20 cellular contexts compared by ENCODE assay signal in genomic region chr21:17866590-17866989, GRCh38. TPM values are rescaled to one million over a fixed set of nuclear protein-coding genes. Genes with fewer than 3 reads are reported as not detected.
DNase-seq lines count a peak whose midpoint lies in the region; ATAC-seq and TF ChIP-seq lines count a peak whose summit lies in the region.
"Had no signal": no experiment of that assay in that cellular context is flagged by ENCODE, and none has a peak within 500 bp of the region (broad histone marks: within the 10 kb centered on the region; RNA-seq: fewer than 3 reads in every experiment).

No MANE protein-coding gene starts in this region.

- no peak overlapping the region for H2BK15ac ChIP-seq in mesendoderm (replicated peaks; ENCODE audit: low read depth)

- H3K4me3 ChIP-seq in cardiac muscle cell (no peak overlapping the region), endodermal cell (ENCODE audit: low read length) (peak overlapping the region; percentile 58), mesendoderm (ENCODE audit: low read length) (no peak overlapping the region)
- H3K4me3 ChIP-seq: A549; BLaER1 treated with 17β-estradiol and CSF1 and Interleukin-3, amounts not matched to agents 10 nM and 100 nM had no signal

- H3K18ac ChIP-seq in mesendoderm (ENCODE audit: low read length) = no peak overlapping the region

- no peak overlapping the region for H3K4ac ChIP-seq in mesendoderm (ENCODE audit: low read depth, low read length)

- no peak overlapping the region for H2BK120ac ChIP-seq in mesendoderm (ENCODE audit: low read depth, low read length)

- no peaks in the 10 kb centered on the region for H3K27me3 ChIP-seq in cardiac muscle cell
- H3K27me3 ChIP-seq in endodermal cell (ENCODE audit: control insufficient read depth, insufficient read depth, low read length, poor library complexity, severe bottlenecking) = no peaks in the 10 kb centered on the region
- no peaks in the 10 kb centered on the region for H3K27me3 ChIP-seq in mesendoderm (ENCODE audit: insufficient read depth, low read length, poor library complexity)
- H3K27me3 ChIP-seq: BLaER1 treated with 17β-estradiol and CSF1 and Interleukin-3, amounts not matched to agents 10 nM and 100 nM had no signal

- no peak for TF ChIP-seq CTCF in cardiac muscle cell (IDR thresholded peaks at IDR 0.05; ENCODE audit: low read depth, low read length)
- no peak for TF ChIP-seq CTCF in endodermal cell (conservative IDR thresholded peaks at IDR 0.05)

- no peak overlapping the region for H3K4me3 Mint-ChIP-seq in endodermal cell
- H3K4me3 Mint-ChIP-seq: B cell; CD4-positive, alpha-beta T cell; CD8-positive, alpha-beta T cell had no signal

- ATAC-seq in left ventricle myocardium superior (no peak), GM21619 (IDR thresholded peaks at IDR 0.05; ENCODE audit: unreplicated experiment) (no peak)
- ATAC-seq: A549; CD8-positive, alpha-beta T cell had no signal

- H3K9me3 Mint-ChIP-seq in endodermal cell = peaks cover 14% of the 10 kb centered on the region
- H3K9me3 Mint-ChIP-seq: CD4-positive, alpha-beta T cell had no signal

- WGBS in endodermal cell (ENCODE audit: insufficient coverage in 1 of 2, insufficient read length in 1 of 2), 2 experiments = 84% methylated on average over 2 of the region's 2 CpGs; no CpG with 5 or more reads in 1 of the 2 experiments
- no CpG with 5 or more reads among the region's 2 CpGs for WGBS in mesendoderm (ENCODE audit: extremely low coverage, insufficient coverage, low lambda C conversion rate)

- H3K9ac ChIP-seq in endodermal cell (ENCODE audit: extremely low read depth, low read length, poor library complexity, severe bottlenecking) = no peak overlapping the region
- no peak overlapping the region for H3K9ac ChIP-seq in mesendoderm (ENCODE audit: low read length)
- H3K9ac ChIP-seq: BLaER1 treated with 17β-estradiol and CSF1 and Interleukin-3, amounts not matched to agents 10 nM and 100 nM had no signal

- H3K4me1 ChIP-seq in cardiac muscle cell (ENCODE audit: low read depth) = peaks cover 18% of the 10 kb centered on the region
- peaks cover 8% of the 10 kb centered on the region for H3K4me1 ChIP-seq in endodermal cell (ENCODE audit: control insufficient read depth, insufficient read depth, low read length)
- no peaks in the 10 kb centered on the region for H3K4me1 ChIP-seq in mesendoderm (ENCODE audit: control insufficient read depth, low read depth, low read length)
- H3K4me1 ChIP-seq: A549; BLaER1 treated with 17β-estradiol and CSF1 and Interleukin-3, amounts not matched to agents 10 nM and 100 nM; Caco-2 had no signal

- H3K4me1 Mint-ChIP-seq in endodermal cell = peaks cover 7% of the 10 kb centered on the region
- H3K4me1 Mint-ChIP-seq: B cell had no signal

- no peaks in the 10 kb centered on the region for H3K79me1 ChIP-seq in mesendoderm (ENCODE audit: low read length)

- H3K27me3 Mint-ChIP-seq in endodermal cell (ENCODE audit: insufficient read depth) = no peaks in the 10 kb centered on the region
- H3K27me3 Mint-ChIP-seq: CD4-positive, alpha-beta T cell had no signal

- no peaks in the 10 kb centered on the region for H3K36me3 Mint-ChIP-seq in endodermal cell (ENCODE audit: low read depth)
- H3K36me3 Mint-ChIP-seq: CD8-positive, alpha-beta T cell had no signal

- H3K9me3 ChIP-seq in cardiac muscle cell (ENCODE audit: low read depth) = no peaks in the 10 kb centered on the region
- peaks cover 23% of the 10 kb centered on the region for H3K9me3 ChIP-seq in endodermal cell (ENCODE audit: control insufficient read depth, low read length)
- H3K9me3 ChIP-seq: A549; BLaER1 treated with 17β-estradiol and CSF1 and Interleukin-3, amounts not matched to agents 10 nM and 100 nM; Caco-2 had no signal

- no peak overlapping the region for H4K8ac ChIP-seq in mesendoderm (ENCODE audit: low read depth, low read length)

- no peak for DNase-seq in cardiac muscle cell (ENCODE audit: low read depth in 1 of 2, low spot score in 1 of 2)
- no peak for DNase-seq in left ventricle myocardium superior
- peak; percentile 62 for DNase-seq in NCI-H226
- no peak for DNase-seq in endodermal cell
- DNase-seq in mesendoderm = peak; percentile 57
- no peak for DNase-seq in stimulated activated CD4-positive, alpha-beta T cell treated with anti-CD3 and anti-CD28 coated beads, Interleukin-4, amount 100 ng/mL, for 4 hours
- DNase-seq in activated gamma-delta T cell treated with Interleukin-2 at 50 U/mL for 16 hours = no peak
- DNase-seq: AML-193; Caco-2; Calu3; CD4-positive, alpha-beta T cell; CD8-positive, alpha-beta T cell; DMS79 treated with DMSO at 0.1 percent for 48 hours; GF-D8 had no signal

- H2AK5ac ChIP-seq in mesendoderm (ENCODE audit: low read length) = no peak overlapping the region

- no peak overlapping the region for H2BK5ac ChIP-seq in mesendoderm (ENCODE audit: low read length)

- H3K27ac ChIP-seq in cardiac muscle cell (peak overlapping the region; percentile 8), endodermal cell (ENCODE audit: low read depth, low read length) (no peak overlapping the region), mesendoderm (ENCODE audit: low read depth, low read length) (no peak overlapping the region)
- H3K27ac ChIP-seq: 22Rv1; A549; BLaER1 treated with 17β-estradiol and CSF1 and Interleukin-3, amounts not matched to agents 10 nM and 100 nM; C4-2B had no signal

- intact Hi-C loops in left ventricle myocardium superior (cut with micrococcal nuclease) = no loop called here

- no peaks in the 10 kb centered on the region for H3K79me2 ChIP-seq in mesendoderm (ENCODE audit: control insufficient read depth, insufficient read depth, low read length)

- no peak overlapping the region for H3K56ac ChIP-seq in mesendoderm (ENCODE audit: low read length)

- H4K5ac ChIP-seq in mesendoderm (ENCODE audit: low read length) = no peak overlapping the region

- no peak overlapping the region for H3K23ac ChIP-seq in mesendoderm (ENCODE audit: low read length)

- H3K4me2 ChIP-seq in mesendoderm (ENCODE audit: low read length) = no peak overlapping the region
- H3K4me2 ChIP-seq: A549; BLaER1 treated with 17β-estradiol and CSF1 and Interleukin-3, amounts not matched to agents 10 nM and 100 nM had no signal

- H3K36me3 ChIP-seq in cardiac muscle cell = no peaks in the 10 kb centered on the region
- H3K36me3 ChIP-seq in endodermal cell (ENCODE audit: control insufficient read depth, insufficient read depth, low read length) = no peaks in the 10 kb centered on the region
- H3K36me3 ChIP-seq in mesendoderm (ENCODE audit: control insufficient read depth, insufficient read depth, low read length) = no peaks in the 10 kb centered on the region
- H3K36me3 ChIP-seq: BLaER1 treated with 17β-estradiol and CSF1 and Interleukin-3, amounts not matched to agents 10 nM and 100 nM had no signal

- H3K27ac Mint-ChIP-seq in endodermal cell = peak overlapping the region; percentile 27
- H3K27ac Mint-ChIP-seq: B cell; CD4-positive, alpha-beta T cell; CD8-positive, alpha-beta T cell had no signal

RNA-seq across cellular contexts. Expression of gene C21orf91, which starts 47.4 kb away (rescaled TPM):
- total RNA-seq in cardiac muscle cell (8.6 and 12.7 TPM in 2 replicates), left ventricle myocardium superior (6.7 TPM), endodermal cell (10 to 100 TPM; 32.3 to 49.5 TPM)
- 11.2 and 23.2 TPM in 2 replicates for polyA plus RNA-seq in cardiac muscle cell
- 22.4 TPM for polyA plus RNA-seq in endodermal cell (2013, experiment 1 of 2)
- polyA plus RNA-seq in endodermal cell (2013, experiment 2 of 2) = 23.8 TPM
- 23.7 TPM for polyA plus RNA-seq in mesendoderm (2013, experiment 1 of 2)
- polyA plus RNA-seq in mesendoderm (2013, experiment 2 of 2) = 25.8 TPM

Comparison
In these comparisons a context has a peak if more than half of its experiments do, and no peak if none do; other contexts are left out.
1. DNase-seq: peak in NCI-H226 (single experiment) and mesendoderm (single experiment); none in cardiac muscle cell (0 of 2), left ventricle myocardium superior (single experiment), endodermal cell (single experiment), stimulated activated CD4-positive, alpha-beta T cell treated with anti-CD3 and anti-CD28 coated beads, Interleukin-4, amount 100 ng/mL, for 4 hours (0 of 2) and activated gamma-delta T cell treated with Interleukin-2 at 50 U/mL for 16 hours (single experiment).